ENCODE assay signal across 1 cellular context in genomic region chr22:46355996-46356471, GRCh38.
TF ChIP-seq lines count a peak whose summit lies in the region.

No MANE protein-coding gene starts in this region.

TF ChIP-seq in HepG2, 621 proteins besides CTCF, POLR2A, EP300 and RAD21:
- peak; percentile 54 for TF ChIP-seq AGO2 (optimal IDR thresholded peaks at IDR 0.05; ENCODE audit: low read depth, low read length)
- TF ChIP-seq PITX1 (CRISPR knock-in tag; IDR thresholded peaks at IDR 0.05): no peak
- TF ChIP-seq SOX5 (CRISPR knock-in tag; IDR thresholded peaks at IDR 0.05; ENCODE audit: borderline replicate concordance): no peak
- no peak for TF ChIP-seq ZBTB3 (CRISPR knock-in tag; IDR thresholded peaks at IDR 0.05; ENCODE audit: borderline replicate concordance, low read depth)
- no peak for TF ChIP-seq RARG (CRISPR knock-in tag; IDR thresholded peaks at IDR 0.05; ENCODE audit: low read depth)
- no peak for TF ChIP-seq ZNF549 (CRISPR knock-in tag; IDR thresholded peaks at IDR 0.05)
- TF ChIP-seq CBX2 (IDR thresholded peaks at IDR 0.05; ENCODE audit: low read depth, low read length): no peak
- no peak for TF ChIP-seq CBX2 (CRISPR knock-in tag; IDR thresholded peaks at IDR 0.05; ENCODE audit: low read depth)
